In the genomic region with DNA sequence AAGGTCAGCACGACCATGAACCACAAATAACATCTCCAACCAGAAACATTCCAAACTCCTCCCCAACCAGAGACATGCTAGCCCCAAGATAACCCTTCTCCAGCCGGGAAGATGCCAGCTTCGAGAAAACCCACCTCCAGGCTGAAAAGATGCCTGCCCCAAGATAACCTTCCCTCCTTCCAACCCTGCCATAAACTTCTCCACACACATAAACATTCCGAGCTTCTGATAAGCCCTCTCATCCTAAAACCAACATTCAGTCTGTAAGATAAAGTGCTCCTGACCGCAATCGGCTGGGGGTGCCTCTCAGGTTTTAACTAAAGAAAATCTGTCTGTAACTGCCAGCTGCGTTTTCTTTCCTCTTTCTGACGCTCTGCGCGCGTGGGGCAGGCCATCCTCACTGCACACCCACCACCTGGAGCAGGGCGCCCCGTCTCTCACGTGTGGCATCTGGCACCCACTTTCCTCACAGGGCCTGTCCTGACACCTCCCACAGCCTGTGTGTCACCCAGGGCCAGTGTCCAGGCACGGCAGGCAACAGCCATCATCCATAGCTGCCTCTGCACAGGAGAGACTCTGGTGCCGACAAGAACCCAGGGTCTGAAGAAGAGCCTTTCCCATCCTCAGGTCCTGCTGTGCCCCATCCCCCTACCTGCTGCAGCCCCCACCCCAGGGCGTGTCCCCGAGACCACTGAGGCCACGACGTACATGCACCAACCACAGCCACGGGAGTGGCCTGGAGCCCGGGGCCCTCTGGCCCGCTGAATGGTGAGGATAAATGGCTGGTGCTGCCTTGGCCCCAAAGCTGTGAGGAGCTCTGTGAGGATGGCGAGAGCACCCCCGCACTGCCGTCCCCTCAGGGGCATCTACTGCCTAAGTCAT, we compare ENCODE assay signal across 1 cellular context.
TF ChIP-seq lines count a peak whose summit lies in the region.

No MANE protein-coding gene starts in this region.

TF ChIP-seq in K562, 482 proteins besides CTCF, POLR2A, EP300 and RAD21 (continued from another document and continues in another):
- TF ChIP-seq, protein P1, sequence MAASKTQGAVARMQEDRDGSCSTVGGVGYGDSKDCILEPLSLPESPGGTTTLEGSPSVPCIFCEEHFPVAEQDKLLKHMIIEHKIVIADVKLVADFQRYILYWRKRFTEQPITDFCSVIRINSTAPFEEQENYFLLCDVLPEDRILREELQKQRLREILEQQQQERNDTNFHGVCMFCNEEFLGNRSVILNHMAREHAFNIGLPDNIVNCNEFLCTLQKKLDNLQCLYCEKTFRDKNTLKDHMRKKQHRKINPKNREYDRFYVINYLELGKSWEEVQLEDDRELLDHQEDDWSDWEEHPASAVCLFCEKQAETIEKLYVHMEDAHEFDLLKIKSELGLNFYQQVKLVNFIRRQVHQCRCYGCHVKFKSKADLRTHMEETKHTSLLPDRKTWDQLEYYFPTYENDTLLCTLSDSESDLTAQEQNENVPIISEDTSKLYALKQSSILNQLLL (CRISPR knock-in tag; IDR thresholded peaks at IDR 0.05; ENCODE audit: borderline replicate concordance) = no peak
- no peak for TF ChIP-seq ELF1 (tag; IDR thresholded peaks at IDR 0.05)
- TF ChIP-seq BRD9 (IDR thresholded peaks at IDR 0.05; ENCODE audit: low read depth, partially characterized antibody) = no peak
- TF ChIP-seq, protein P2, sequence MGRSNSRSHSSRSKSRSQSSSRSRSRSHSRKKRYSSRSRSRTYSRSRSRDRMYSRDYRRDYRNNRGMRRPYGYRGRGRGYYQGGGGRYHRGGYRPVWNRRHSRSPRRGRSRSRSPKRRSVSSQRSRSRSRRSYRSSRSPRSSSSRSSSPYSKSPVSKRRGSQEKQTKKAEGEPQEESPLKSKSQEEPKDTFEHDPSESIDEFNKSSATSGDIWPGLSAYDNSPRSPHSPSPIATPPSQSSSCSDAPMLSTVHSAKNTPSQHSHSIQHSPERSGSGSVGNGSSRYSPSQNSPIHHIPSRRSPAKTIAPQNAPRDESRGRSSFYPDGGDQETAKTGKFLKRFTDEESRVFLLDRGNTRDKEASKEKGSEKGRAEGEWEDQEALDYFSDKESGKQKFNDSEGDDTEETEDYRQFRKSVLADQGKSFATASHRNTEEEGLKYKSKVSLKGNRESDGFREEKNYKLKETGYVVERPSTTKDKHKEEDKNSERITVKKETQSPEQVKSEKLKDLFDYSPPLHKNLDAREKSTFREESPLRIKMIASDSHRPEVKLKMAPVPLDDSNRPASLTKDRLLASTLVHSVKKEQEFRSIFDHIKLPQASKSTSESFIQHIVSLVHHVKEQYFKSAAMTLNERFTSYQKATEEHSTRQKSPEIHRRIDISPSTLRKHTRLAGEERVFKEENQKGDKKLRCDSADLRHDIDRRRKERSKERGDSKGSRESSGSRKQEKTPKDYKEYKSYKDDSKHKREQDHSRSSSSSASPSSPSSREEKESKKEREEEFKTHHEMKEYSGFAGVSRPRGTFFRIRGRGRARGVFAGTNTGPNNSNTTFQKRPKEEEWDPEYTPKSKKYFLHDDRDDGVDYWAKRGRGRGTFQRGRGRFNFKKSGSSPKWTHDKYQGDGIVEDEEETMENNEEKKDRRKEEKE (IDR thresholded peaks at IDR 0.05; ENCODE audit: borderline replicate concordance in 1 of 2, control insufficient read depth in 1 of 2, low read depth in 2 of 2, low read length in 1 of 2) = no peak
- TF ChIP-seq, protein P3, sequence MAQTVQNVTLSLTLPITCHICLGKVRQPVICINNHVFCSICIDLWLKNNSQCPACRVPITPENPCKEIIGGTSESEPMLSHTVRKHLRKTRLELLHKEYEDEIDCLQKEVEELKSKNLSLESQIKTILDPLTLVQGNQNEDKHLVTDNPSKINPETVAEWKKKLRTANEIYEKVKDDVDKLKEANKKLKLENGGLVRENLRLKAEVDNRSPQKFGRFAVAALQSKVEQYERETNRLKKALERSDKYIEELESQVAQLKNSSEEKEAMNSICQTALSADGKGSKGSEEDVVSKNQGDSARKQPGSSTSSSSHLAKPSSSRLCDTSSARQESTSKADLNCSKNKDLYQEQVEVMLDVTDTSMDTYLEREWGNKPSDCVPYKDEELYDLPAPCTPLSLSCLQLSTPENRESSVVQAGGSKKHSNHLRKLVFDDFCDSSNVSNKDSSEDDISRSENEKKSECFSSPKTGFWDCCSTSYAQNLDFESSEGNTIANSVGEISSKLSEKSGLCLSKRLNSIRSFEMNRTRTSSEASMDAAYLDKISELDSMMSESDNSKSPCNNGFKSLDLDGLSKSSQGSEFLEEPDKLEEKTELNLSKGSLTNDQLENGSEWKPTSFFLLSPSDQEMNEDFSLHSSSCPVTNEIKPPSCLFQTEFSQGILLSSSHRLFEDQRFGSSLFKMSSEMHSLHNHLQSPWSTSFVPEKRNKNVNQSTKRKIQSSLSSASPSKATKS (CRISPR knock-in tag; IDR thresholded peaks at IDR 0.05) = no peak
- no peak for TF ChIP-seq CC2D1A (IDR thresholded peaks at IDR 0.05)
- TF ChIP-seq PPARD (CRISPR knock-in tag; IDR thresholded peaks at IDR 0.05) = no peak
- TF ChIP-seq E2F3 (CRISPR knock-in tag; IDR thresholded peaks at IDR 0.05) = no peak
- TF ChIP-seq, protein P4, sequence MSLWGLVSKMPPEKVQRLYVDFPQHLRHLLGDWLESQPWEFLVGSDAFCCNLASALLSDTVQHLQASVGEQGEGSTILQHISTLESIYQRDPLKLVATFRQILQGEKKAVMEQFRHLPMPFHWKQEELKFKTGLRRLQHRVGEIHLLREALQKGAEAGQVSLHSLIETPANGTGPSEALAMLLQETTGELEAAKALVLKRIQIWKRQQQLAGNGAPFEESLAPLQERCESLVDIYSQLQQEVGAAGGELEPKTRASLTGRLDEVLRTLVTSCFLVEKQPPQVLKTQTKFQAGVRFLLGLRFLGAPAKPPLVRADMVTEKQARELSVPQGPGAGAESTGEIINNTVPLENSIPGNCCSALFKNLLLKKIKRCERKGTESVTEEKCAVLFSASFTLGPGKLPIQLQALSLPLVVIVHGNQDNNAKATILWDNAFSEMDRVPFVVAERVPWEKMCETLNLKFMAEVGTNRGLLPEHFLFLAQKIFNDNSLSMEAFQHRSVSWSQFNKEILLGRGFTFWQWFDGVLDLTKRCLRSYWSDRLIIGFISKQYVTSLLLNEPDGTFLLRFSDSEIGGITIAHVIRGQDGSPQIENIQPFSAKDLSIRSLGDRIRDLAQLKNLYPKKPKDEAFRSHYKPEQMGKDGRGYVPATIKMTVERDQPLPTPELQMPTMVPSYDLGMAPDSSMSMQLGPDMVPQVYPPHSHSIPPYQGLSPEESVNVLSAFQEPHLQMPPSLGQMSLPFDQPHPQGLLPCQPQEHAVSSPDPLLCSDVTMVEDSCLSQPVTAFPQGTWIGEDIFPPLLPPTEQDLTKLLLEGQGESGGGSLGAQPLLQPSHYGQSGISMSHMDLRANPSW (CRISPR knock-in tag; IDR thresholded peaks at IDR 0.05) = no peak
- TF ChIP-seq, protein P5, sequence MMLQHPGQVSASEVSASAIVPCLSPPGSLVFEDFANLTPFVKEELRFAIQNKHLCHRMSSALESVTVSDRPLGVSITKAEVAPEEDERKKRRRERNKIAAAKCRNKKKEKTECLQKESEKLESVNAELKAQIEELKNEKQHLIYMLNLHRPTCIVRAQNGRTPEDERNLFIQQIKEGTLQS (IDR thresholded peaks at IDR 0.05) = no peak
- TF ChIP-seq, protein P5 (CRISPR knock-in tag; conservative IDR thresholded peaks at IDR 0.05) = 0 out of 2 replicates have a peak, but pooled peaks have one; percentile 23
- no peak for TF ChIP-seq SPI1 (IDR thresholded peaks at IDR 0.05; ENCODE audit: borderline replicate concordance, low read depth, low read length)
- TF ChIP-seq JUNB (CRISPR knock-in tag; conservative IDR thresholded peaks at IDR 0.05) = no peak
- TF ChIP-seq ZNF316 (IDR thresholded peaks at IDR 0.05) = no peak
- peak; percentile 76 for TF ChIP-seq NCOR1 (IDR thresholded peaks at IDR 0.05)
- TF ChIP-seq ZNF695 (CRISPR knock-in tag; IDR thresholded peaks at IDR 0.05) = no peak
- TF ChIP-seq ZBTB7A (IDR thresholded peaks at IDR 0.05; ENCODE audit: borderline replicate concordance, control insufficient read depth, low read depth, low read length) = no peak
- TF ChIP-seq POLR2AphosphoS5 (IDR thresholded peaks at IDR 0.05; ENCODE audit: control insufficient read depth, insufficient read depth, low read depth, low read length) = peak; percentile 30; the same call in 1 of the 2 replicates
- TF ChIP-seq POLR3G (IDR thresholded peaks at IDR 0.05; ENCODE audit: extremely low read depth, insufficient read length, insufficient replicate concordance) = no peak
- TF ChIP-seq, protein P6, sequence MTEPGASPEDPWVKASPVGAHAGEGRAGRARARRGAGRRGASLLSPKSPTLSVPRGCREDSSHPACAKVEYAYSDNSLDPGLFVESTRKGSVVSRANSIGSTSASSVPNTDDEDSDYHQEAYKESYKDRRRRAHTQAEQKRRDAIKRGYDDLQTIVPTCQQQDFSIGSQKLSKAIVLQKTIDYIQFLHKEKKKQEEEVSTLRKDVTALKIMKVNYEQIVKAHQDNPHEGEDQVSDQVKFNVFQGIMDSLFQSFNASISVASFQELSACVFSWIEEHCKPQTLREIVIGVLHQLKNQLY (CRISPR knock-in tag; conservative IDR thresholded peaks at IDR 0.05) = no peak
- TF ChIP-seq, protein P7, sequence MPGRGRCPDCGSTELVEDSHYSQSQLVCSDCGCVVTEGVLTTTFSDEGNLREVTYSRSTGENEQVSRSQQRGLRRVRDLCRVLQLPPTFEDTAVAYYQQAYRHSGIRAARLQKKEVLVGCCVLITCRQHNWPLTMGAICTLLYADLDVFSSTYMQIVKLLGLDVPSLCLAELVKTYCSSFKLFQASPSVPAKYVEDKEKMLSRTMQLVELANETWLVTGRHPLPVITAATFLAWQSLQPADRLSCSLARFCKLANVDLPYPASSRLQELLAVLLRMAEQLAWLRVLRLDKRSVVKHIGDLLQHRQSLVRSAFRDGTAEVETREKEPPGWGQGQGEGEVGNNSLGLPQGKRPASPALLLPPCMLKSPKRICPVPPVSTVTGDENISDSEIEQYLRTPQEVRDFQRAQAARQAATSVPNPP (IDR thresholded peaks at IDR 0.05; ENCODE audit: borderline replicate concordance, insufficient read depth, insufficient read length) = no peak
- TF ChIP-seq ZNF143 (CRISPR knock-in tag; IDR thresholded peaks at IDR 0.05) = no peak
- TF ChIP-seq CBX3 (IDR thresholded peaks at IDR 0.05; ENCODE audit: borderline replicate concordance in 1 of 2, low read length in 2 of 2) = no peak
- TF ChIP-seq ZNF175 (CRISPR knock-in tag; IDR thresholded peaks at IDR 0.05; ENCODE audit: low read depth) = no peak
- TF ChIP-seq NBN (IDR thresholded peaks at IDR 0.05; ENCODE audit: low read depth) = no peak
- no peak for TF ChIP-seq HIVEP1 (CRISPR knock-in tag; IDR thresholded peaks at IDR 0.05)
- TF ChIP-seq, protein P8, sequence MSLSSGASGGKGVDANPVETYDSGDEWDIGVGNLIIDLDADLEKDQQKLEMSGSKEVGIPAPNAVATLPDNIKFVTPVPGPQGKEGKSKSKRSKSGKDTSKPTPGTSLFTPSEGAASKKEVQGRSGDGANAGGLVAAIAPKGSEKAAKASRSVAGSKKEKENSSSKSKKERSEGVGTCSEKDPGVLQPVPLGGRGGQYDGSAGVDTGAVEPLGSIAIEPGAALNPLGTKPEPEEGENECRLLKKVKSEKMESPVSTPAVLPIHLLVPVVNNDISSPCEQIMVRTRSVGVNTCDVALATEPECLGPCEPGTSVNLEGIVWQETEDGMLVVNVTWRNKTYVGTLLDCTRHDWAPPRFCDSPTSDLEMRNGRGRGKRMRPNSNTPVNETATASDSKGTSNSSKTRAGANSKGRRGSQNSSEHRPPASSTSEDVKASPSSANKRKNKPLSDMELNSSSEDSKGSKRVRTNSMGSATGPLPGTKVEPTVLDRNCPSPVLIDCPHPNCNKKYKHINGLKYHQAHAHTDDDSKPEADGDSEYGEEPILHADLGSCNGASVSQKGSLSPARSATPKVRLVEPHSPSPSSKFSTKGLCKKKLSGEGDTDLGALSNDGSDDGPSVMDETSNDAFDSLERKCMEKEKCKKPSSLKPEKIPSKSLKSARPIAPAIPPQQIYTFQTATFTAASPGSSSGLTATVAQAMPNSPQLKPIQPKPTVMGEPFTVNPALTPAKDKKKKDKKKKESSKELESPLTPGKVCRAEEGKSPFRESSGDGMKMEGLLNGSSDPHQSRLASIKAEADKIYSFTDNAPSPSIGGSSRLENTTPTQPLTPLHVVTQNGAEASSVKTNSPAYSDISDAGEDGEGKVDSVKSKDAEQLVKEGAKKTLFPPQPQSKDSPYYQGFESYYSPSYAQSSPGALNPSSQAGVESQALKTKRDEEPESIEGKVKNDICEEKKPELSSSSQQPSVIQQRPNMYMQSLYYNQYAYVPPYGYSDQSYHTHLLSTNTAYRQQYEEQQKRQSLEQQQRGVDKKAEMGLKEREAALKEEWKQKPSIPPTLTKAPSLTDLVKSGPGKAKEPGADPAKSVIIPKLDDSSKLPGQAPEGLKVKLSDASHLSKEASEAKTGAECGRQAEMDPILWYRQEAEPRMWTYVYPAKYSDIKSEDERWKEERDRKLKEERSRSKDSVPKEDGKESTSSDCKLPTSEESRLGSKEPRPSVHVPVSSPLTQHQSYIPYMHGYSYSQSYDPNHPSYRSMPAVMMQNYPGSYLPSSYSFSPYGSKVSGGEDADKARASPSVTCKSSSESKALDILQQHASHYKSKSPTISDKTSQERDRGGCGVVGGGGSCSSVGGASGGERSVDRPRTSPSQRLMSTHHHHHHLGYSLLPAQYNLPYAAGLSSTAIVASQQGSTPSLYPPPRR (CRISPR knock-in tag; IDR thresholded peaks at IDR 0.05; ENCODE audit: borderline replicate concordance) = peak; percentile 77; the same call in 1 of the 2 replicates
- no peak for TF ChIP-seq RHOXF2B (CRISPR knock-in tag; conservative IDR thresholded peaks at IDR 0.05)
- TF ChIP-seq, protein P9, sequence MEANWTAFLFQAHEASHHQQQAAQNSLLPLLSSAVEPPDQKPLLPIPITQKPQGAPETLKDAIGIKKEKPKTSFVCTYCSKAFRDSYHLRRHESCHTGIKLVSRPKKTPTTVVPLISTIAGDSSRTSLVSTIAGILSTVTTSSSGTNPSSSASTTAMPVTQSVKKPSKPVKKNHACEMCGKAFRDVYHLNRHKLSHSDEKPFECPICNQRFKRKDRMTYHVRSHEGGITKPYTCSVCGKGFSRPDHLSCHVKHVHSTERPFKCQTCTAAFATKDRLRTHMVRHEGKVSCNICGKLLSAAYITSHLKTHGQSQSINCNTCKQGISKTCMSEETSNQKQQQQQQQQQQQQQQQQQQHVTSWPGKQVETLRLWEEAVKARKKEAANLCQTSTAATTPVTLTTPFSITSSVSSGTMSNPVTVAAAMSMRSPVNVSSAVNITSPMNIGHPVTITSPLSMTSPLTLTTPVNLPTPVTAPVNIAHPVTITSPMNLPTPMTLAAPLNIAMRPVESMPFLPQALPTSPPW (CRISPR knock-in tag; IDR thresholded peaks at IDR 0.05) = peak; percentile 57
- no peak for TF ChIP-seq TCFL5 (CRISPR knock-in tag; conservative IDR thresholded peaks at IDR 0.05)
- TF ChIP-seq SIRT6 (IDR thresholded peaks at IDR 0.05; ENCODE audit: low read depth, low read length) = no peak
- no peak for TF ChIP-seq RBBP5 (IDR thresholded peaks at IDR 0.05; ENCODE audit: borderline replicate concordance, insufficient read depth, low read length, poor library complexity, severe bottlenecking)
- TF ChIP-seq NCOA4 (IDR thresholded peaks at IDR 0.05; ENCODE audit: partially characterized antibody) = no peak
